In genomic region chr4:138438608-138439007, GRCh38 we compare ENCODE assay signal across 26 cellular contexts.
DNase-seq lines count a peak whose midpoint lies in the region; TF ChIP-seq lines count a peak whose summit lies in the region.
"Had no signal": no experiment of that assay in that cellular context is flagged by ENCODE, and none has a peak within 500 bp of the region (broad histone marks: within the 10 kb centered on the region; RNA-seq: fewer than 3 reads in every experiment).

No MANE protein-coding gene starts in this region.

- H3K27ac Mint-ChIP-seq in nephron progenitor cell, result no peak overlapping the region
- H3K27ac Mint-ChIP-seq: CD8-positive, alpha-beta memory T cell; GM23338; natural killer cell treated with Interleukin-12 subunit alpha and Interleukin-12 subunit beta and Interleukin-15 and Interleukin-18, amount 100 ng/mL, for 72 hours had no signal

- no peak for TF ChIP-seq CTCF in nephron progenitor cell (IDR thresholded peaks at IDR 0.05)

- H3K27me3 Mint-ChIP-seq in nephron progenitor cell (ENCODE audit: low read depth, poor library complexity), result no peaks in the 10 kb centered on the region
- H3K27me3 Mint-ChIP-seq: natural killer cell treated with Interleukin-12 subunit alpha and Interleukin-12 subunit beta and Interleukin-15 and Interleukin-18, amount 100 ng/mL, for 72 hours had no signal

- peak; percentile 40 for DNase-seq in EL
- peak; percentile 31 for DNase-seq in OCI-M2 (lab: John Stamatoyannopoulos, UW; ENCODE audit: unreplicated experiment)
- DNase-seq in dermis blood vessel endothelial cell, result peak; percentile 4
- peak; percentile 1 for DNase-seq in nephron progenitor cell
- DNase-seq in NCI-H510A treated with DMSO at 0.1 percent for 48 hours (lab: John Stamatoyannopoulos, UW), result no peak
- DNase-seq in stimulated activated naive CD4-positive, alpha-beta T cell (lab: John Stamatoyannopoulos, UW), result no peak
- no peak for DNase-seq in activated T-cell treated with anti-CD3 and anti-CD28 coated beads, Interleukin-2, amount 50 U/mL, for 48 hours
- DNase-seq: activated CD4-positive, CD25-positive, alpha-beta regulatory T cell treated with anti-CD3 and anti-CD28 coated beads, Interleukin-2, amount 50 U/mL, for 72 hours; activated naive CD4-positive, alpha-beta T cell treated with Interleukin-2 at 50 U/mL for 16 hours; activated T-cell treated with anti-CD3 and anti-CD28 coated beads, Interleukin-2, amount 50 U/mL, for 1 hour; amniotic stem cell; CD8-positive, alpha-beta memory T cell; central memory CD4-positive, alpha-beta T cell; DMS53; dorsolateral prefrontal cortex; gastrocnemius medialis; hypothalamus; KBM-7; NCI-H1436; NCI-H524; pancreas; stimulated activated CD4-positive, alpha-beta T cell treated with anti-CD3 and anti-CD28 coated beads, Interleukin-4, amount 100 ng/mL, for 4 hours; stimulated activated naive CD8-positive, alpha-beta T cell treated with anti-CD3 and anti-CD28 coated beads, Interleukin-15, Interleukin-2, amounts not matched to agents 100 U/mL and 50 U/mL, for 24 hours; T-helper 1 cell had no signal

- peaks cover 19% of the 10 kb centered on the region for H3K4me1 Mint-ChIP-seq in nephron progenitor cell
- H3K4me1 Mint-ChIP-seq: CD8-positive, alpha-beta memory T cell; GM23338 had no signal

- peaks cover 31% of the 10 kb centered on the region for H3K9me3 Mint-ChIP-seq in nephron progenitor cell

- H3K4me3 Mint-ChIP-seq in nephron progenitor cell, result no peak overlapping the region
- H3K4me3 Mint-ChIP-seq: CD8-positive, alpha-beta memory T cell; GM23338; natural killer cell treated with Interleukin-12 subunit alpha and Interleukin-12 subunit beta and Interleukin-15 and Interleukin-18, amount 100 ng/mL, for 72 hours had no signal

- peaks cover 7% of the 10 kb centered on the region for H3K36me3 Mint-ChIP-seq in nephron progenitor cell (ENCODE audit: low read depth)
- H3K36me3 Mint-ChIP-seq: CD8-positive, alpha-beta memory T cell had no signal

Comparison
In these comparisons a context has a peak if more than half of its experiments do, and no peak if none do; other contexts are left out.
1. DNase-seq: peak in EL (single experiment), OCI-M2 (single experiment), dermis blood vessel endothelial cell (single experiment) and nephron progenitor cell (single experiment); none in NCI-H510A treated with DMSO at 0.1 percent for 48 hours (single experiment), stimulated activated naive CD4-positive, alpha-beta T cell (0 of 6) and activated T-cell treated with anti-CD3 and anti-CD28 coated beads, Interleukin-2, amount 50 U/mL, for 48 hours (0 of 2).